Comparison of ENCODE assay signal across 8 cellular contexts in genomic region chr12:127559349-127560040, GRCh38.
DNase-seq lines count a peak whose midpoint lies in the region; ATAC-seq and TF ChIP-seq lines count a peak whose summit lies in the region.

No MANE protein-coding gene starts in this region.

- H3F3A ChIP-seq in Loucy (ENCODE audit: low read depth), result no peaks in the 10 kb centered on the region

- H3K79me2 ChIP-seq in Loucy (ENCODE audit: insufficient read depth, low read length) (no peaks in the 10 kb centered on the region), mammary epithelial cell (ENCODE audit: insufficient read depth, low read length) (no peaks in the 10 kb centered on the region)

- peak; percentile 71 for ATAC-seq in GM19438 (IDR thresholded peaks at IDR 0.05; ENCODE audit: low read depth, unreplicated experiment)
- ATAC-seq in mucosa of descending colon, result peak; percentile 57
- no peak for ATAC-seq in aorta (ENCODE audit: low FRiP score)
- no peak for ATAC-seq in HG02840 (IDR thresholded peaks at IDR 0.05; ENCODE audit: low FRiP score, unreplicated experiment)

- H3K27ac ChIP-seq in BLaER1 treated with 17β-estradiol and CSF1 and Interleukin-3, amounts not matched to agents 10 nM and 100 nM, result peak overlapping the region in 10 of 11 experiments; percentile 57 to 76 (median 70); a peak in 21 of 22 replicates
- H3K27ac ChIP-seq in SK-N-MC (no peak overlapping the region), mammary epithelial cell (ENCODE audit: insufficient read depth, low read depth, low read length) (no peak overlapping the region), aorta (ENCODE audit: low read depth in 1 of 2, low read length in 2 of 2) (no peak overlapping the region)

- H3K27me3 ChIP-seq in BLaER1 treated with 17β-estradiol and CSF1 and Interleukin-3, amounts not matched to agents 10 nM and 100 nM, result no peaks in the 10 kb centered on the region
- no peaks in the 10 kb centered on the region for H3K27me3 ChIP-seq in Loucy (ENCODE audit: insufficient read depth, low read length, poor library complexity, severe bottlenecking)
- no peaks in the 10 kb centered on the region for H3K27me3 ChIP-seq in mammary epithelial cell (ENCODE audit: insufficient read depth, low read length)
- H3K27me3 ChIP-seq in aorta (ENCODE audit: control insufficient read depth in 1 of 2, insufficient read depth in 2 of 2, low read length in 1 of 2), result no peaks in the 10 kb centered on the region

- in situ Hi-C loops in mammary epithelial cell (cut with MboI; ENCODE audit: low sequenced_read_pairs in 2 of 2), result no loop called here

- no peaks in the 10 kb centered on the region for H3K36me3 ChIP-seq in BLaER1 treated with 17β-estradiol and CSF1 and Interleukin-3, amounts not matched to agents 10 nM and 100 nM
- H3K36me3 ChIP-seq in Loucy (ENCODE audit: insufficient read depth, low read length) (no peaks in the 10 kb centered on the region), SK-N-MC (ENCODE audit: insufficient read depth, low read length) (no peaks in the 10 kb centered on the region), mammary epithelial cell (ENCODE audit: insufficient read depth, low read length) (no peaks in the 10 kb centered on the region), mucosa of descending colon (ENCODE audit: low read depth) (no peaks in the 10 kb centered on the region), aorta (ENCODE audit: control insufficient read depth in 1 of 2, insufficient read depth in 2 of 2, low read length in 1 of 2) (no peaks in the 10 kb centered on the region)

- DNase-seq in SK-N-MC (ENCODE audit: low read depth, low spot score), result peak; percentile 2
- DNase-seq in mammary epithelial cell, result peak; percentile 78
- DNase-seq in mucosa of descending colon, result peak in 2 of 3 donors; percentile 36 to 45
- peak; percentile 74 to 78 for DNase-seq in aorta

- H2AFZ ChIP-seq in Loucy (ENCODE audit: low read length) (peak overlapping the region; percentile 94), mammary epithelial cell (ENCODE audit: low read depth, low read length) (peak overlapping the region; percentile 7)

- H3K4me1 ChIP-seq in BLaER1 treated with 17β-estradiol and CSF1 and Interleukin-3, amounts not matched to agents 10 nM and 100 nM, result peaks cover 34 to 57% (median 43%) of the 10 kb centered on the region in 10 experiments
- H3K4me1 ChIP-seq in Loucy (ENCODE audit: insufficient read depth, low read length, poor library complexity, severe bottlenecking) (peaks cover 28% of the 10 kb centered on the region), mammary epithelial cell (ENCODE audit: insufficient read depth, low read length) (no peaks in the 10 kb centered on the region), mucosa of descending colon (ENCODE audit: low read depth) (no peaks in the 10 kb centered on the region), aorta (ENCODE audit: control insufficient read depth in 1 of 2, insufficient read depth in 2 of 2, low read length in 2 of 2) (no peaks in the 10 kb centered on the region)

- peak overlapping the region; percentile 69 to 85 (median 81) for H3K4me2 ChIP-seq in BLaER1 treated with 17β-estradiol and CSF1 and Interleukin-3, amounts not matched to agents 10 nM and 100 nM
- H3K4me2 ChIP-seq in Loucy (ENCODE audit: low read depth, low read length, poor library complexity, severe bottlenecking) (peak overlapping the region; percentile 85), mammary epithelial cell (ENCODE audit: insufficient read depth, low read depth, low read length) (no peak overlapping the region)

- 18% methylated on average over 8 of the region's 12 CpGs for WGBS in mammary epithelial cell (ENCODE audit: low coverage, missing lambda C conversion rate)
- 42 to 45% methylated on average over 12 of the region's 12 CpGs for WGBS in aorta, 2 donors

- no peak overlapping the region; a peak in 2 of 20 replicates for H3K4me3 ChIP-seq in BLaER1 treated with 17β-estradiol and CSF1 and Interleukin-3, amounts not matched to agents 10 nM and 100 nM
- H3K4me3 ChIP-seq in Loucy (ENCODE audit: low read length, poor library complexity, severe bottlenecking), result peak overlapping the region; percentile 61
- H3K4me3 ChIP-seq in SK-N-MC, result no peak overlapping the region
- no peak overlapping the region for H3K4me3 ChIP-seq in mammary epithelial cell (replicated peaks in 1 of 3; ENCODE audit: insufficient read depth in 1 of 3, low read depth in 2 of 3, low read length in 3 of 3)
- no peak overlapping the region for H3K4me3 ChIP-seq in mucosa of descending colon
- no peak overlapping the region for H3K4me3 ChIP-seq in aorta (ENCODE audit: low read length in 2 of 2)

- CTCF ChIA-PET in mammary epithelial cell (lab: Charles Lee; ENCODE audit: low non-redundant PET), result no interaction called here

- H3K9ac ChIP-seq in BLaER1 treated with 17β-estradiol and CSF1 and Interleukin-3, amounts not matched to agents 10 nM and 100 nM, result peak overlapping the region in 9 of 11 experiments; percentile 0 to 48 (median 29); a peak in 11 of 22 replicates
- H3K9ac ChIP-seq in Loucy (ENCODE audit: low read depth, low read length, poor library complexity, severe bottlenecking) (peak overlapping the region; percentile 62), SK-N-MC (ENCODE audit: insufficient read length) (no peak overlapping the region), mammary epithelial cell (ENCODE audit: insufficient read depth, low read length) (no peak overlapping the region)

- intact Hi-C loops in mammary epithelial cell (cut with micrococcal nuclease), result no loop called here
- intact Hi-C loops in mucosa of descending colon (cut with DNase I, micrococcal nuclease), result no loop called here
- intact Hi-C loops in aorta (cut with DNase I), result no loop called here

- peaks cover 0 to 21% (median 8%) of the 10 kb centered on the region in 11 experiments; a peak in 16 of 22 replicates for H3K9me3 ChIP-seq in BLaER1 treated with 17β-estradiol and CSF1 and Interleukin-3, amounts not matched to agents 10 nM and 100 nM (replicated peaks in 1 of 11)
- peaks cover 3% of the 10 kb centered on the region; the same call in 1 of the 2 replicates for H3K9me3 ChIP-seq in Loucy (ENCODE audit: insufficient read depth, low read depth, low read length)
- H3K9me3 ChIP-seq in SK-N-MC (ENCODE audit: low read depth, low read length), result no peaks in the 10 kb centered on the region
- H3K9me3 ChIP-seq in mammary epithelial cell (replicated peaks; ENCODE audit: insufficient read depth, low read length), result peaks cover 4% of the 10 kb centered on the region
- H3K9me3 ChIP-seq in mucosa of descending colon, result no peaks in the 10 kb centered on the region
- no peaks in the 10 kb centered on the region for H3K9me3 ChIP-seq in aorta (ENCODE audit: control insufficient read depth, low read length)

- dilution Hi-C loops in mammary epithelial cell (cut with HindIII; ENCODE audit: low sequenced_read_pairs), result no loop called here

- H3K9me2 ChIP-seq in Loucy (replicated peaks; ENCODE audit: low read depth, low read length), result no peaks in the 10 kb centered on the region

- H4K20me1 ChIP-seq in BLaER1 treated with 17β-estradiol and CSF1 and Interleukin-3, amounts not matched to agents 10 nM and 100 nM, result no peaks in the 10 kb centered on the region
- H4K20me1 ChIP-seq in Loucy (ENCODE audit: insufficient read depth, low read length, poor library complexity, severe bottlenecking), result no peaks in the 10 kb centered on the region
- H4K20me1 ChIP-seq in mammary epithelial cell (ENCODE audit: insufficient read depth, low read length), result no peaks in the 10 kb centered on the region

- TF ChIP-seq CTCF in Loucy (conservative IDR thresholded peaks at IDR 0.05; ENCODE audit: low read length), result peak; percentile 75
- TF ChIP-seq CTCF in mammary epithelial cell (conservative IDR thresholded peaks at IDR 0.05 in 1 of 2, IDR thresholded peaks at IDR 0.05 in 1 of 2; ENCODE audit: extremely low read depth in 1 of 2, insufficient read depth in 1 of 2, low read depth in 1 of 2, low read length in 2 of 2), result peak; percentile 46 to 56
- TF ChIP-seq CTCF in mucosa of descending colon (IDR thresholded peaks at IDR 0.05), result no peak

- BruUV-seq in mammary epithelial cell (replicated peaks; lab: Mats Ljungman, UMichigan), result no TSS peak

Comparison
In these comparisons a context has a peak if more than half of its experiments do, and no peak if none do; other contexts are left out.
1. H3K27ac ChIP-seq: peak in BLaER1 treated with 17β-estradiol and CSF1 and Interleukin-3, amounts not matched to agents 10 nM and 100 nM (10 of 11); none in SK-N-MC (single experiment), mammary epithelial cell (single experiment) and aorta (0 of 2).
2. H3K9ac ChIP-seq: peak in BLaER1 treated with 17β-estradiol and CSF1 and Interleukin-3, amounts not matched to agents 10 nM and 100 nM (9 of 11) and Loucy (single experiment); none in SK-N-MC (single experiment) and mammary epithelial cell (single experiment).
3. ATAC-seq: peak in GM19438 (single experiment) and mucosa of descending colon (single experiment); none in aorta (single experiment) and HG02840 (single experiment).
4. DNase-seq: peak in every context shown above with its lines; median percentile 78 in mammary epithelial cell; 76 in aorta; 40 in mucosa of descending colon; 2 in SK-N-MC.